Comparison of ENCODE assay signal across 12 cellular contexts in the genomic region with DNA sequence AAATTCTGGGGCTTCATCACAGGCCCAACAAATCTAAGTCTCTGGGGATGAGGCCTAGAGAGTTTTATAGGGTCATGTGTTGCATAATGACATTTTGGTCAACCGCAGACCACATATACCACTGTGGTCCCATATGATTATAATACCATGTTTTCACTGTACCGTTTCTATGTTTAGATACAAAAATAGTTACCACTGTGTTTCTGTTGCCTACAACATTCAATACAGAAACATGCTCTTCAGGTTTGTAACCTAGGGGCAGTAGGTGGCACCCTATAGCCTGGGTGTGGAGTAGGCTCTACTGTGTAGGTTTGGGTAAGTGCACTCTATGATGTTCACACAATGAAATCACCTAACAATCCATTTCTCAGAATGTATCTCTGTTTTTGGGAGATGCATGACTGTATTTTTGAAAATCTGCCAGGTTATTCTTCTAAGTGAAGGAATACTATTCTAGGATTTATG.
DNase-seq lines count a peak whose midpoint lies in the region; ATAC-seq, FAIRE-seq and TF ChIP-seq lines count a peak whose summit lies in the region.
"Had no signal": no experiment of that assay in that cellular context is flagged by ENCODE, and none has a peak within 500 bp of the region (broad histone marks: within the 10 kb centered on the region; RNA-seq: fewer than 3 reads in every experiment).

No MANE protein-coding gene starts in this region.

- H3K4me1 ChIP-seq in heart right ventricle, result peaks cover 16 to 67% (median 42%) of the 10 kb centered on the region in 9 donors
- H3K4me1 ChIP-seq in H1 (replicated peaks in 1 of 4; ENCODE audit: control insufficient read depth in 3 of 4, insufficient read depth in 4 of 4, low read length in 3 of 4), result peaks cover 0 to 3% (median 0%) of the 10 kb centered on the region in 4 experiments; a peak in 1 of 7 replicates
- no peaks in the 10 kb centered on the region for H3K4me1 ChIP-seq in upper lobe of right lung
- H3K4me1 ChIP-seq in ascending aorta, result peaks cover 0 to 10% of the 10 kb centered on the region in 2 donors

- ATAC-seq in heart right ventricle (peak in 6 of 8 donors; percentile 38 to 70 (median 48)), left cardiac atrium (no peak), upper lobe of right lung (peak; percentile 46), GM19455 (IDR thresholded peaks at IDR 0.05; ENCODE audit: unreplicated experiment) (no peak)

- H4K91ac ChIP-seq in H1 (replicated peaks; ENCODE audit: insufficient read length, low read length), result no peak overlapping the region

- TF ChIP-seq RAD21 in H1 (IDR thresholded peaks at IDR 0.05 in 1 of 2, conservative IDR thresholded peaks at IDR 0.05 in 1 of 2; ENCODE audit: low read depth in 2 of 2, low read length in 2 of 2), result peak; percentile 68 to 72

- DNase-seq in heart right ventricle, result no peak
- DNase-seq in left cardiac atrium, result no peak
- DNase-seq in NAMALWA (ENCODE audit: low spot score), result peak; percentile 26
- no peak for DNase-seq in H1 (ENCODE audit: low read depth in 1 of 2, low spot score in 2 of 2)
- no peak for DNase-seq in upper lobe of right lung
- DNase-seq in DMS 273 (lab: John Stamatoyannopoulos, UW; ENCODE audit: unreplicated experiment), result no peak
- DNase-seq in ascending aorta (ENCODE audit: low spot score in 2 of 2), result no peak
- DNase-seq: activated CD4-positive, alpha-beta T cell treated with anti-CD3 and anti-CD28 coated beads for 1 hour; cortex of kidney; NCI-H1694 treated with DMSO at 0.1 percent for 48 hours had no signal

- POLR2A ChIA-PET in H1 (lab: Charles Lee; ENCODE audit: partially characterized antibody), result interaction anchor here (1.7 kb wide), 1 partner anchor 9 kb away, joined by 4 read pairs; no protein-coding TSS in a partner anchor

- no peak overlapping the region for H4K5ac ChIP-seq in H1 (ENCODE audit: insufficient read length, low read depth, low read length)

- H3K9me3 ChIP-seq in heart right ventricle (no peaks in the 10 kb centered on the region), H1 (ENCODE audit: insufficient read depth in 2 of 2, low read depth in 1 of 2, low read length in 1 of 2) (no peaks in the 10 kb centered on the region), upper lobe of right lung (no peaks in the 10 kb centered on the region), ascending aorta (no peaks in the 10 kb centered on the region)

- H4K8ac ChIP-seq in H1 (ENCODE audit: extremely low read depth, insufficient read depth, low read length), result no peak overlapping the region

- no peaks in the 10 kb centered on the region for H4K20me1 ChIP-seq in H1 (replicated peaks in 1 of 2; ENCODE audit: control insufficient read depth in 1 of 2, insufficient read depth in 2 of 2, low read length in 2 of 2)

- no peaks in the 10 kb centered on the region for H3K27me3 ChIP-seq in heart right ventricle
- H3K27me3 ChIP-seq in H1 (replicated peaks in 1 of 4; ENCODE audit: control insufficient read depth in 3 of 4, extremely low read depth in 1 of 4, insufficient read depth in 3 of 4, low read length in 3 of 4), result no peaks in the 10 kb centered on the region
- H3K27me3 ChIP-seq in upper lobe of right lung, result no peaks in the 10 kb centered on the region
- no peaks in the 10 kb centered on the region for H3K27me3 ChIP-seq in ascending aorta

- no peak overlapping the region for H3K4ac ChIP-seq in H1 (replicated peaks; ENCODE audit: insufficient read length, low read depth, low read length)

- TF ChIP-seq EP300 in H1 (IDR thresholded peaks at IDR 0.05; ENCODE audit: borderline replicate concordance in 1 of 2, low read depth in 2 of 2, low read length in 2 of 2), result no peak

- no peak overlapping the region for H2AK5ac ChIP-seq in H1 (ENCODE audit: low read depth, low read length)

- H2BK120ac ChIP-seq in H1 (replicated peaks; ENCODE audit: low read depth, low read length), result no peak overlapping the region

- TF ChIP-seq POLR2A in H1 (IDR thresholded peaks at IDR 0.05; ENCODE audit: control extremely low read depth in 1 of 2, low read depth in 2 of 2, low read length in 2 of 2), result no peak

- H2BK15ac ChIP-seq in H1 (ENCODE audit: low read length), result no peak overlapping the region

- H3K14ac ChIP-seq in H1 (ENCODE audit: insufficient read length), result no peak overlapping the region

- peak in 1 of 9 donors; percentile 24 for TF ChIP-seq CTCF in heart right ventricle (IDR thresholded peaks at IDR 0.05)
- peak in 2 of 3 experiments; percentile 39; a peak in 2 of 4 replicates for TF ChIP-seq CTCF in H1 (IDR thresholded peaks at IDR 0.05; ENCODE audit: control extremely low read depth in 1 of 3, insufficient read depth in 1 of 3, low read depth in 1 of 3, low read length in 3 of 3)
- TF ChIP-seq CTCF in upper lobe of right lung (IDR thresholded peaks at IDR 0.05), result no peak
- TF ChIP-seq CTCF in ascending aorta (IDR thresholded peaks at IDR 0.05), result no peak

- H3K36me3 ChIP-seq in heart right ventricle (no peaks in the 10 kb centered on the region), H1 (ENCODE audit: control insufficient read depth in 2 of 4, insufficient read depth in 4 of 4, low read length in 3 of 4) (no peaks in the 10 kb centered on the region), upper lobe of right lung (no peaks in the 10 kb centered on the region), ascending aorta (no peaks in the 10 kb centered on the region)

- CTCF ChIA-PET in H1 (lab: Charles Lee; ENCODE audit: partially characterized antibody), result interaction anchor here (0.9 to 1.8 kb wide), 5 partner anchors 144 to 428 kb away, joined by 3 to 5 read pairs (median 3); no protein-coding TSS in a partner anchor

- WGBS in heart right ventricle, 2 donors, result 49 to 54% methylated on average over 2 of the region's 2 CpGs
- WGBS in H1 (ENCODE audit: extremely low coverage in 1 of 2, insufficient coverage in 1 of 2, insufficient read length in 1 of 2, insufficient replicate concordance in 2 of 2, low coverage in 1 of 2, low lambda C conversion rate in 2 of 2, missing lambda C conversion rate in 1 of 2), 2 experiments, result 61% methylated on average over 2 of the region's 2 CpGs; no CpG with 5 or more reads in 1 of the 2 experiments

- no peak overlapping the region for H3K4me2 ChIP-seq in H1 (ENCODE audit: insufficient read depth in 1 of 2, low read depth in 2 of 2, low read length in 2 of 2)

- no peaks in the 10 kb centered on the region for H3K23me2 ChIP-seq in H1 (ENCODE audit: low read depth, low read length)

- H3K18ac ChIP-seq in H1 (ENCODE audit: extremely low read depth, low read length), result no peak overlapping the region

- no peak overlapping the region for H2AFZ ChIP-seq in H1 (ENCODE audit: low read length)

- H3K9ac ChIP-seq in H1 (replicated peaks in 1 of 4; ENCODE audit: extremely low read depth in 1 of 4, low read depth in 3 of 4, low read length in 3 of 4), result no peak overlapping the region

- no peak overlapping the region for H2BK5ac ChIP-seq in H1 (ENCODE audit: low read depth, low read length)

- H3K23ac ChIP-seq in H1 (ENCODE audit: insufficient read length), result no peak overlapping the region

- no peak overlapping the region for H3K27ac ChIP-seq in heart right ventricle
- H3K27ac ChIP-seq in H1 (ENCODE audit: low read depth, low read length), result no peak overlapping the region
- H3K27ac ChIP-seq in upper lobe of right lung, result no peak overlapping the region
- H3K27ac ChIP-seq in ascending aorta, result no peak overlapping the region

- H3K56ac ChIP-seq in H1 (replicated peaks; ENCODE audit: insufficient read length, low read depth, low read length), result no peak overlapping the region

- no peak overlapping the region for H2BK20ac ChIP-seq in H1 (ENCODE audit: low read length)

- H3K79me1 ChIP-seq in H1 (ENCODE audit: low read depth, low read length), result no peaks in the 10 kb centered on the region

- H2BK12ac ChIP-seq in H1 (ENCODE audit: low read depth, low read length), result no peak overlapping the region

- FAIRE-seq in H1 (lab: Jason Lieb, UNC), result peak; percentile 24

- H3K79me2 ChIP-seq in H1 (ENCODE audit: control insufficient read depth in 1 of 2, insufficient read depth in 2 of 2, low read length in 2 of 2), result no peaks in the 10 kb centered on the region

- H3K4me3 ChIP-seq in heart right ventricle, result no peak overlapping the region
- no peak overlapping the region for H3K4me3 ChIP-seq in H1 (ENCODE audit: extremely low read depth in 1 of 4, insufficient read depth in 2 of 4, low read depth in 3 of 4, low read length in 4 of 4)
- H3K4me3 ChIP-seq in upper lobe of right lung, result no peak overlapping the region
- no peak overlapping the region for H3K4me3 ChIP-seq in ascending aorta
- H3K4me3 ChIP-seq: lung had no signal

- intact Hi-C loops in heart right ventricle (cut with DNase I) (no loop called here), left cardiac atrium (cut with DNase I) (no loop called here), upper lobe of right lung (cut with DNase I) (no loop called here), ascending aorta (cut with DNase I) (no loop called here)

TF ChIP-seq in H1, 55 proteins besides CTCF, POLR2A, EP300 and RAD21 (continues in another document):
- no peak for TF ChIP-seq TAF1 (IDR thresholded peaks at IDR 0.05; ENCODE audit: low read depth, low read length)
- TF ChIP-seq YY1 (IDR thresholded peaks at IDR 0.05; ENCODE audit: low read depth, low read length), result no peak

Comparison
In these comparisons a context has a peak if more than half of its experiments do, and no peak if none do; other contexts are left out.
1. ATAC-seq: peak in heart right ventricle (6 of 8) and upper lobe of right lung (single experiment); none in left cardiac atrium (0 of 2) and GM19455 (single experiment).
2. CTCF ChIP-seq: peak in H1 (2 of 3); none in upper lobe of right lung (single experiment) and ascending aorta (0 of 3).